Comparison of ENCODE assay signal across 31 cellular contexts in genomic region chr16:68068926-68069325, GRCh38. TPM values are rescaled to one million over a fixed set of nuclear protein-coding genes. Genes with fewer than 3 reads are reported as not detected.
DNase-seq lines count a peak whose midpoint lies in the region; ATAC-seq lines count a peak whose summit lies in the region.
"Had no signal": no experiment of that assay in that cellular context is flagged by ENCODE, and none has a peak within 500 bp of the region (broad histone marks: within the 10 kb centered on the region; RNA-seq: fewer than 3 reads in every experiment).

No MANE protein-coding gene starts in this region.

- H3K27ac Mint-ChIP-seq in activated CD4-positive, alpha-beta memory T cell treated with anti-CD3 and anti-CD28 coated beads, Interleukin-2, amount 10 ng/mL, durations not matched to agents 7 days and 5 days: peak overlapping the region; percentile 95
- H3K27ac Mint-ChIP-seq: progenitor cell of endocrine pancreas had no signal

- peak; percentile 30 for DNase-seq in activated CD8-positive, alpha-beta memory T cell treated with anti-CD3 and anti-CD28 coated beads, Interleukin-2, amount 50 U/mL, for 48 hours
- no peak for DNase-seq in activated CD8-positive, alpha-beta memory T cell treated with anti-CD3 and anti-CD28 coated beads for 24 hours
- no peak for DNase-seq in activated CD4-positive, alpha-beta memory T cell treated with anti-CD3 and anti-CD28 coated beads, Interleukin-2, amount 10 ng/mL, durations not matched to agents 7 days and 5 days
- DNase-seq in left lobe of liver (ENCODE audit: low spot score) (peak; percentile 16), midbrain (lab: John Stamatoyannopoulos, UW) (no peak), LoVo (ENCODE audit: low spot score) (no peak)
- peak; percentile 4 for DNase-seq in stimulated activated CD8-positive, alpha-beta memory T cell treated with anti-CD3 and anti-CD28 coated beads, Interleukin-4, amount 100 ng/mL, for 48 hours
- DNase-seq: activated CD4-positive, alpha-beta T cell treated with anti-CD3 and anti-CD28 coated beads for 36 hours; activated effector memory CD4-positive, alpha-beta T cell treated with anti-CD3 and anti-CD28 coated beads, Interleukin-2, amount 50 U/mL, for 16 hours; AML-193; CD4-positive, alpha-beta memory T cell; effector CD8-positive, alpha-beta T cell; HCEC 1CT; NCI-H1417 treated with DMSO at 0.1 percent for 48 hours; NCI-H2081 treated with DMSO at 0.1 percent for 48 hours; NCI-H345; NCI-H748 treated with DMSO at 0.1 percent for 48 hours; RPMI8226; stimulated activated CD4-positive, alpha-beta T cell treated with anti-CD3 and anti-CD28 coated beads, Interleukin-15, amount 100 ng/mL, for 24 hours; stimulated activated naive CD4-positive, alpha-beta T cell treated with Interleukin-2 at 50 U/mL for 16 hours; T-helper 17 cell had no signal

- POLR2A ChIA-PET in activated CD4-positive, alpha-beta memory T cell treated with anti-CD3 and anti-CD28 coated beads, Interleukin-2, amount 10 ng/mL, durations not matched to agents 7 days and 5 days (lab: Charles Lee): interaction anchor here (1.5 to 18.9 kb wide), 6 partner anchors 9 to 350 kb away, joined by 3 to 514 read pairs (median 18); partner anchors contain the start of genes DDX28, DUS2, GFOD2 and NFATC3

- CTCF ChIA-PET in activated CD4-positive, alpha-beta memory T cell treated with anti-CD3 and anti-CD28 coated beads, Interleukin-2, amount 10 ng/mL, durations not matched to agents 7 days and 5 days (lab: Charles Lee): interaction anchor here (0.7 to 4.4 kb wide), 8 partner anchors 11 to 92 kb away, joined by 3 to 29 read pairs (median 3); partner anchors contain the start of genes DDX28, DUS2 and NFATC3

- no peaks in the 10 kb centered on the region for H3K27me3 Mint-ChIP-seq in activated CD4-positive, alpha-beta memory T cell treated with anti-CD3 and anti-CD28 coated beads, Interleukin-2, amount 10 ng/mL, durations not matched to agents 7 days and 5 days
- H3K27me3 Mint-ChIP-seq: activated CD4-positive, alpha-beta T cell treated with anti-CD3 and anti-CD28 coated beads for 36 hours; brain; CD4-positive, alpha-beta memory T cell; progenitor cell of endocrine pancreas; T-helper 17 cell had no signal

- H3K4me3 Mint-ChIP-seq in activated CD4-positive, alpha-beta memory T cell treated with anti-CD3 and anti-CD28 coated beads, Interleukin-2, amount 10 ng/mL, durations not matched to agents 7 days and 5 days: no peak overlapping the region
- H3K4me3 Mint-ChIP-seq: activated CD4-positive, alpha-beta T cell treated with anti-CD3 and anti-CD28 coated beads for 36 hours; brain had no signal

- peaks cover 88% of the 10 kb centered on the region for H3K4me1 Mint-ChIP-seq in activated CD4-positive, alpha-beta memory T cell treated with anti-CD3 and anti-CD28 coated beads, Interleukin-2, amount 10 ng/mL, durations not matched to agents 7 days and 5 days

- H3K9me3 Mint-ChIP-seq in activated CD4-positive, alpha-beta memory T cell treated with anti-CD3 and anti-CD28 coated beads, Interleukin-2, amount 10 ng/mL, durations not matched to agents 7 days and 5 days: no peaks in the 10 kb centered on the region
- H3K9me3 Mint-ChIP-seq: brain had no signal

- peaks cover 55% of the 10 kb centered on the region for H3K36me3 Mint-ChIP-seq in activated CD4-positive, alpha-beta memory T cell treated with anti-CD3 and anti-CD28 coated beads, Interleukin-2, amount 10 ng/mL, durations not matched to agents 7 days and 5 days (ENCODE audit: low read depth)

- ATAC-seq in left lobe of liver: no peak
- ATAC-seq in HG02763 (IDR thresholded peaks at IDR 0.05; ENCODE audit: unreplicated experiment): no peak
- ATAC-seq: A549; activated CD4-positive, alpha-beta T cell treated with anti-CD3 and anti-CD28 coated beads for 36 hours; T-helper 17 cell had no signal

RNA-seq across cellular contexts. Expression of gene NFATC3, which starts 16.2 kb away (rescaled TPM):
- 100 to 1,000 TPM; 208 to 209 TPM for total RNA-seq in activated CD4-positive, alpha-beta memory T cell treated with anti-CD3 and anti-CD28 coated beads, Interleukin-2, amount 10 ng/mL, durations not matched to agents 7 days and 5 days
- 27.6 TPM for total RNA-seq in left lobe of liver

RNA-seq across cellular contexts. Expression of gene DUS2, which starts 45.8 kb away (rescaled TPM):
- total RNA-seq in activated CD4-positive, alpha-beta memory T cell treated with anti-CD3 and anti-CD28 coated beads, Interleukin-2, amount 10 ng/mL, durations not matched to agents 7 days and 5 days: 10 to 100 TPM; 23.8 to 24.4 TPM
- total RNA-seq in left lobe of liver: 7.6 TPM

RNA-seq across cellular contexts. Expression of gene DDX28, which starts 45.9 kb away (rescaled TPM):
- 10 to 100 TPM; 11.6 to 12.3 TPM for total RNA-seq in activated CD4-positive, alpha-beta memory T cell treated with anti-CD3 and anti-CD28 coated beads, Interleukin-2, amount 10 ng/mL, durations not matched to agents 7 days and 5 days
- 5.1 TPM for total RNA-seq in left lobe of liver

RNA-seq across cellular contexts. Expression of gene DPEP2NB, which starts 53.2 kb away (rescaled TPM):
- total RNA-seq in activated CD4-positive, alpha-beta memory T cell treated with anti-CD3 and anti-CD28 coated beads, Interleukin-2, amount 10 ng/mL, durations not matched to agents 7 days and 5 days: not detected
- total RNA-seq in left lobe of liver: not detected
- total RNA-seq: activated CD4-positive, alpha-beta T cell treated with anti-CD3 and anti-CD28 coated beads for 36 hours; adrenal gland; CD4-positive, alpha-beta memory T cell; Daoy; epithelial cell of proximal tubule; lower leg skin; mucosa of descending colon; progenitor cell of endocrine pancreas; T-helper 17 cell; thyroid gland had no signal

Comparison
In these comparisons a context has a peak if more than half of its experiments do, and no peak if none do; other contexts are left out.
1. DNase-seq: peak in activated CD8-positive, alpha-beta memory T cell treated with anti-CD3 and anti-CD28 coated beads, Interleukin-2, amount 50 U/mL, for 48 hours (single experiment), left lobe of liver (single experiment) and stimulated activated CD8-positive, alpha-beta memory T cell treated with anti-CD3 and anti-CD28 coated beads, Interleukin-4, amount 100 ng/mL, for 48 hours (single experiment); none in activated CD8-positive, alpha-beta memory T cell treated with anti-CD3 and anti-CD28 coated beads for 24 hours (single experiment), activated CD4-positive, alpha-beta memory T cell treated with anti-CD3 and anti-CD28 coated beads, Interleukin-2, amount 10 ng/mL, durations not matched to agents 7 days and 5 days (single experiment), midbrain (single experiment) and LoVo (single experiment).